20 cellular contexts compared by ENCODE assay signal in the genomic region with DNA sequence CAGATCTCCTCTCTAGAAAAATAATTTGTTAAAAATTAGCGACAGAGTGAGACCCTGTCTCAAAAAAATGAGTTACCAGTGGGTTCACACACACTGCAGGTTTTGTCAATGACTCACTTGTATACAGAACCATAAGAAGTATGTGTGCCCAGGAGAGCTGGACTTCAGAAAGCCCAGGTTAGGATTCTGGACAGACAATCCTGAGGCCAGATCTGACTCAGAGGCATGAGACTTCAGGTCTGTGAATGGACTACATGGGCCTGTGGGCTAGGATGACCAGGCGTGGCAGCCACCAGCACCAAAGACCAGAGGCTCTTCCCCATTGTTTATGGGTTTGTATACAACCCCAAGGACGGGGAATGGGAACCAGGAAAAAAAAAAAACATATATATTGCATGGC.
"Had no signal": no experiment of that assay in that cellular context is flagged by ENCODE, and none has a peak within 500 bp of the region (broad histone marks: within the 10 kb centered on the region; RNA-seq: fewer than 3 reads in every experiment).

No MANE protein-coding gene starts in this region.

- H3K27ac ChIP-seq: neutrophil, psoas muscle, testis, tibial nerve had no signal

- H3K4me3 ChIP-seq: lung, psoas muscle, testis, tibial nerve had no signal

- H3K36me3 ChIP-seq: neutrophil, tibial nerve had no signal

- H3K9me3 ChIP-seq: neutrophil, psoas muscle, testis, tibial nerve had no signal

- H3K27me3 ChIP-seq: neutrophil, testis, tibial nerve had no signal

- H3K4me1 ChIP-seq: psoas muscle, testis, tibial nerve had no signal

- DNase-seq: effector memory CD4-positive, alpha-beta T cell; kidney; left colon; left ventricle myocardium superior; mesendoderm; naive thymus-derived CD4-positive, alpha-beta T cell; nephron progenitor cell; psoas muscle; stimulated activated CD4-positive, alpha-beta T cell treated with anti-CD3 and anti-CD28 coated beads, Interleukin-2, amount 100 ng/mL, for 24 hours; stimulated activated CD4-positive, alpha-beta T cell treated with anti-CD3 and anti-CD28 coated beads, Interleukin-4, amount 100 ng/mL, for 4 hours; stimulated activated naive B cell treated with anti-CD40 and anti-IgM and Interleukin-4, amounts not matched to agents 10 μg/mL and 1 μg/mL and 100 μg/mL, for 72 hours; stimulated activated naive CD8-positive, alpha-beta T cell treated with anti-CD3 and anti-CD28 coated beads, Interleukin-15, amount 100 ng/mL, for 72 hours; testis had no signal

- ATAC-seq: esophagus mucosa; left colon; naive thymus-derived CD4-positive, alpha-beta T cell; psoas muscle; sciatic nerve; stimulated activated naive B cell treated with anti-CD40 and anti-IgM and Interleukin-4, amounts not matched to agents 10 μg/mL and 1 μg/mL and 100 μg/mL, for 72 hours; stimulated activated naive CD8-positive, alpha-beta T cell treated with anti-CD3 and anti-CD28 coated beads, Interleukin-15, amount 100 ng/mL, for 72 hours had no signal

- FAIRE-seq: endometrium, frontal cortex, kidney had no signal
